Comparison of ENCODE assay signal across 1 cellular context in genomic region chr1:213452504-213452903, GRCh38.
TF ChIP-seq lines count a peak whose summit lies in the region.

No MANE protein-coding gene starts in this region.

TF ChIP-seq in K562, 482 proteins besides CTCF, POLR2A, EP300 and RAD21 (continued from another document):
- TF ChIP-seq ZNF197 (CRISPR knock-in tag; IDR thresholded peaks at IDR 0.05; ENCODE audit: low read depth) (no peak), ZKSCAN3 (CRISPR knock-in tag; IDR thresholded peaks at IDR 0.05) (no peak), ELK3 (CRISPR knock-in tag; IDR thresholded peaks at IDR 0.05) (no peak), ZNF395 (CRISPR knock-in tag; IDR thresholded peaks at IDR 0.05) (no peak), STAG1 (CRISPR knock-in tag; IDR thresholded peaks at IDR 0.05; ENCODE audit: borderline replicate concordance) (no peak), MBD2 (IDR thresholded peaks at IDR 0.05; ENCODE audit: borderline replicate concordance, low read depth) (no peak), SMARCE1 (IDR thresholded peaks at IDR 0.05) (no peak)
